In genomic region chr20:33653218-33653899, GRCh38 we compare ENCODE assay signal across 8 cellular contexts. TPM values are rescaled to one million over a fixed set of nuclear protein-coding genes. Genes with fewer than 3 reads are reported as not detected.
DNase-seq lines count a peak whose midpoint lies in the region; ATAC-seq and TF ChIP-seq lines count a peak whose summit lies in the region.

No MANE protein-coding gene starts in this region.

- ATAC-seq in GM18870 (IDR thresholded peaks at IDR 0.05; ENCODE audit: unreplicated experiment) (no peak), GM18519 (IDR thresholded peaks at IDR 0.05; ENCODE audit: low FRiP score, unreplicated experiment) (no peak)

- peaks cover 36% of the 10 kb centered on the region for H3K4me1 Mint-ChIP-seq in activated naive CD4-positive, alpha-beta T cell treated with anti-CD3 and anti-CD28 coated beads for 36 hours (ENCODE audit: low read depth)
- peaks cover 8% of the 10 kb centered on the region for H3K4me1 Mint-ChIP-seq in osteocyte (ENCODE audit: unreplicated experiment)

- H3K4me3 Mint-ChIP-seq in activated naive CD4-positive, alpha-beta T cell treated with anti-CD3 and anti-CD28 coated beads for 36 hours, result no peak overlapping the region
- no peak overlapping the region for H3K4me3 Mint-ChIP-seq in osteocyte (ENCODE audit: unreplicated experiment)

- H3K36me3 Mint-ChIP-seq in activated naive CD4-positive, alpha-beta T cell treated with anti-CD3 and anti-CD28 coated beads for 36 hours (ENCODE audit: low read depth), result no peaks in the 10 kb centered on the region
- peaks cover 6% of the 10 kb centered on the region for H3K36me3 Mint-ChIP-seq in osteocyte (ENCODE audit: unreplicated experiment)

- TF ChIP-seq CTCF in osteocyte (IDR thresholded peaks at IDR 0.05), result peak; percentile 90

- intact Hi-C loops in activated naive CD4-positive, alpha-beta T cell treated with anti-CD3 and anti-CD28 coated beads for 36 hours (cut with micrococcal nuclease), result loop anchor here (1.0 kb wide), 1 partner anchor 196 kb away; no protein-coding TSS in a partner anchor

- CTCF ChIA-PET in activated naive CD4-positive, alpha-beta T cell treated with anti-CD3 and anti-CD28 coated beads for 36 hours (lab: Charles Lee), result interaction anchor here (1.1 to 2.1 kb wide), 4 partner anchors 10 to 196 kb away, joined by 4 to 15 read pairs (median 11); partner anchors contain the start of gene ACTL10

- H3K27me3 Mint-ChIP-seq in activated naive CD4-positive, alpha-beta T cell treated with anti-CD3 and anti-CD28 coated beads for 36 hours (ENCODE audit: low read depth), result no peaks in the 10 kb centered on the region
- H3K27me3 Mint-ChIP-seq in osteocyte (ENCODE audit: unreplicated experiment), result no peaks in the 10 kb centered on the region

- H3K9me3 Mint-ChIP-seq in activated naive CD4-positive, alpha-beta T cell treated with anti-CD3 and anti-CD28 coated beads for 36 hours, result no peaks in the 10 kb centered on the region
- H3K9me3 Mint-ChIP-seq in osteocyte (ENCODE audit: unreplicated experiment), result no peaks in the 10 kb centered on the region

- H3K27ac Mint-ChIP-seq in activated naive CD4-positive, alpha-beta T cell treated with anti-CD3 and anti-CD28 coated beads for 36 hours, result peak overlapping the region; percentile 87
- no peak overlapping the region for H3K27ac Mint-ChIP-seq in osteocyte (ENCODE audit: unreplicated experiment)

- DNase-seq in DMS 273 treated with DMSO at 0.1 percent for 48 hours (lab: John Stamatoyannopoulos, UW) (peak; percentile 63), HS-5 (ENCODE audit: low read depth) (peak; percentile 32), NCI-H82 treated with DMSO at 0.1 percent for 48 hours (lab: John Stamatoyannopoulos, UW; ENCODE audit: unreplicated experiment) (peak; percentile 85), globus pallidus (ENCODE audit: low spot score) (peak; percentile 72), osteocyte (ENCODE audit: extremely low spot score, unreplicated experiment) (no peak)
- DNase-seq in activated naive CD4-positive, alpha-beta T cell treated with anti-CD3 and anti-CD28 coated beads for 36 hours, result peak; percentile 65

RNA-seq across cellular contexts. Expression of gene C20orf144, which starts 8.8 kb away (rescaled TPM):
- under 1 TPM; 0.15 to 0.38 TPM for total RNA-seq in activated naive CD4-positive, alpha-beta T cell treated with anti-CD3 and anti-CD28 coated beads for 36 hours
- total RNA-seq in osteocyte, result 0.13 and 0.37 TPM in 2 replicates

RNA-seq across cellular contexts. Expression of gene ACTL10, which starts 13.4 kb away (rescaled TPM):
- 1 to 10 TPM in 1 of 2 experiments, under 1 TPM in 1; 0.96 to 1.0 TPM for total RNA-seq in activated naive CD4-positive, alpha-beta T cell treated with anti-CD3 and anti-CD28 coated beads for 36 hours
- 0.52 and 0.54 TPM in 2 replicates for total RNA-seq in osteocyte

RNA-seq across cellular contexts. Expression of gene NECAB3, which starts 20.9 kb away (rescaled TPM):
- 10 to 100 TPM; 12.7 to 14.3 TPM for total RNA-seq in activated naive CD4-positive, alpha-beta T cell treated with anti-CD3 and anti-CD28 coated beads for 36 hours
- total RNA-seq in osteocyte, result 29.1 and 30.0 TPM in 2 replicates

RNA-seq across cellular contexts. Expression of gene E2F1, which starts 32.8 kb away (rescaled TPM):
- 10 to 100 TPM; 69.3 to 70.0 TPM for total RNA-seq in activated naive CD4-positive, alpha-beta T cell treated with anti-CD3 and anti-CD28 coated beads for 36 hours
- 5.6 and 6.3 TPM in 2 replicates for total RNA-seq in osteocyte
